Comparison of ENCODE assay signal across 17 cellular contexts in the genomic region with DNA sequence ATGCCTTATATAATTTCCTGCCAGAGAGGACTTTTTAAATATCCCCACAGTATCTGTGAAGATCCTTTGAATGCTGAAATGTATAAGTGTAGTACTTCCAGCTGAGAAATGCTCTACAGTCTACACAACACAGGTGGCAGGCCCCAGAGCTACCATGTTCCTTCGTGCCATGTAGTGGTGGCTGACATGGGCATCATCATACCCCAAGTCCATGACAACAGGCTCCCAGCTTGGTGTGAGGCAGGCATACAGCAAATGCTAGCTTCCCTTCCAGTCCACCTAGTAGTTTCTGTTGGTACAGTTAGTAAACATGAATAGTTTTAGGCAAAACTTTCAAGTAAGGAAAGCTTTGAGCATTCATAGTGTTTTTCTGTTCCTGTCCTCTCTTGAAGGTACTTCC.
DNase-seq lines count a peak whose midpoint lies in the region; ATAC-seq and TF ChIP-seq lines count a peak whose summit lies in the region.
"Had no signal": no experiment of that assay in that cellular context is flagged by ENCODE, and none has a peak within 500 bp of the region (broad histone marks: within the 10 kb centered on the region; RNA-seq: fewer than 3 reads in every experiment).

No MANE protein-coding gene starts in this region.

- WGBS in esophagus muscularis mucosa, result 91% methylated on average over 1 of the region's 1 CpG

- H3K27me3 Mint-ChIP-seq in activated T-cell treated with anti-CD3 and anti-CD28 coated beads, Interleukin-2, amount 50 U/mL, for 24 hours, result no peaks in the 10 kb centered on the region
- H3K27me3 Mint-ChIP-seq in CD8-positive, alpha-beta T cell (ENCODE audit: low read depth), result no peaks in the 10 kb centered on the region
- no peaks in the 10 kb centered on the region for H3K27me3 Mint-ChIP-seq in T-cell
- H3K27me3 Mint-ChIP-seq: memory B cell had no signal

- DNase-seq in activated T-cell treated with anti-CD3 and anti-CD28 coated beads, Interleukin-2, amount 50 U/mL, for 24 hours, result no peak
- DNase-seq in activated T-cell treated with anti-CD3 and anti-CD28 coated beads for 4 hours (no peak), T-cell (no peak), esophagus muscularis mucosa (ENCODE audit: extremely low spot score) (no peak), RKO (ENCODE audit: low spot score) (no peak), NCI-H82 (lab: John Stamatoyannopoulos, UW) (no peak), KG1 (lab: John Stamatoyannopoulos, UW) (no peak)
- DNase-seq in CD8-positive, alpha-beta T cell, result peak in 1 of 7 experiments; percentile 53
- DNase-seq: NCI-H1436, NCI-H748 treated with DMSO at 0.1 percent for 48 hours, SHP77, sigmoid colon had no signal

- no peaks in the 10 kb centered on the region for H3K9me3 ChIP-seq in CD8-positive, alpha-beta T cell (ENCODE audit: low read length)
- no peaks in the 10 kb centered on the region for H3K9me3 ChIP-seq in esophagus muscularis mucosa
- H3K9me3 ChIP-seq: ascending aorta; BLaER1 treated with 17β-estradiol and CSF1 and Interleukin-3, amounts not matched to agents 10 nM and 100 nM; sigmoid colon; tibial nerve had no signal

- no peaks in the 10 kb centered on the region for H3K27me3 ChIP-seq in CD8-positive, alpha-beta T cell (ENCODE audit: insufficient read depth, low read length)
- no peaks in the 10 kb centered on the region for H3K27me3 ChIP-seq in esophagus muscularis mucosa
- H3K27me3 ChIP-seq: ascending aorta; BLaER1 treated with 17β-estradiol and CSF1 and Interleukin-3, amounts not matched to agents 10 nM and 100 nM; sigmoid colon; tibial nerve had no signal

- peak; percentile 9 for ATAC-seq in CD8-positive, alpha-beta T cell
- ATAC-seq in T-cell (replicated peaks in 1 of 4), result peak; percentile 11 to 22 (median 14)

- H3K9me3 Mint-ChIP-seq in activated T-cell treated with anti-CD3 and anti-CD28 coated beads, Interleukin-2, amount 50 U/mL, for 24 hours, result no peaks in the 10 kb centered on the region
- H3K9me3 Mint-ChIP-seq in CD8-positive, alpha-beta T cell, result no peaks in the 10 kb centered on the region
- no peaks in the 10 kb centered on the region for H3K9me3 Mint-ChIP-seq in T-cell
- H3K9me3 Mint-ChIP-seq: memory B cell had no signal

- no peak for TF ChIP-seq CTCF in CD8-positive, alpha-beta T cell (IDR thresholded peaks at IDR 0.05)
- no peak for TF ChIP-seq CTCF in esophagus muscularis mucosa (IDR thresholded peaks at IDR 0.05)

- peaks cover 27% of the 10 kb centered on the region for H3K4me1 ChIP-seq in CD8-positive, alpha-beta T cell (ENCODE audit: insufficient read depth, low read length)
- peaks cover 7 to 58% (median 35%) of the 10 kb centered on the region in 4 donors for H3K4me1 ChIP-seq in esophagus muscularis mucosa
- H3K4me1 ChIP-seq: ascending aorta, parathyroid adenoma, tibial nerve had no signal

- peaks cover 39% of the 10 kb centered on the region for H3K4me1 Mint-ChIP-seq in activated T-cell treated with anti-CD3 and anti-CD28 coated beads, Interleukin-2, amount 50 U/mL, for 24 hours (ENCODE audit: low read depth)
- peaks cover 33% of the 10 kb centered on the region for H3K4me1 Mint-ChIP-seq in CD8-positive, alpha-beta T cell (ENCODE audit: low read depth)
- H3K4me1 Mint-ChIP-seq in T-cell, result peaks cover 35 to 46% (median 39%) of the 10 kb centered on the region in 3 donors
- H3K4me1 Mint-ChIP-seq: memory B cell had no signal

- peaks cover 81% of the 10 kb centered on the region for H3K36me3 Mint-ChIP-seq in activated T-cell treated with anti-CD3 and anti-CD28 coated beads, Interleukin-2, amount 50 U/mL, for 24 hours (ENCODE audit: low read depth)
- peaks cover 82% of the 10 kb centered on the region for H3K36me3 Mint-ChIP-seq in CD8-positive, alpha-beta T cell
- H3K36me3 Mint-ChIP-seq in T-cell, result peaks cover 72% of the 10 kb centered on the region

- POLR2A ChIA-PET in CD8-positive, alpha-beta T cell (lab: Charles Lee), result interaction anchor here (1.4 kb wide), 1 partner anchor 265 kb away, joined by 5 read pairs; no protein-coding TSS in a partner anchor
- POLR2A ChIA-PET in T-cell (lab: Charles Lee), result no interaction called here

- peaks cover 9% of the 10 kb centered on the region for H3K36me3 ChIP-seq in CD8-positive, alpha-beta T cell (ENCODE audit: insufficient read depth, low read length)
- H3K36me3 ChIP-seq in esophagus muscularis mucosa, result peaks cover 11 to 55% (median 31%) of the 10 kb centered on the region in 4 donors

- TF ChIP-seq POLR2A in esophagus muscularis mucosa (IDR thresholded peaks at IDR 0.05; ENCODE audit: low read depth), result no peak

- no peak overlapping the region for H3K4me3 Mint-ChIP-seq in activated T-cell treated with anti-CD3 and anti-CD28 coated beads, Interleukin-2, amount 50 U/mL, for 24 hours
- H3K4me3 Mint-ChIP-seq in CD8-positive, alpha-beta T cell, result peak overlapping the region; percentile 9
- peak overlapping the region in 1 of 3 donors; percentile 51 for H3K4me3 Mint-ChIP-seq in T-cell
- H3K4me3 Mint-ChIP-seq: memory B cell had no signal

- intact Hi-C loops in CD8-positive, alpha-beta T cell (cut with DNase I, micrococcal nuclease), result loop anchor here in 1 of 2 experiments (1.0 to 5.0 kb wide), 2 partner anchors 190 to 264 kb away; partner anchors contain the start of gene CHD6
- intact Hi-C loops in esophagus muscularis mucosa (cut with DNase I), result no loop called here

- H3K27ac Mint-ChIP-seq in activated T-cell treated with anti-CD3 and anti-CD28 coated beads, Interleukin-2, amount 50 U/mL, for 24 hours, result peak overlapping the region; percentile 62
- H3K27ac Mint-ChIP-seq in CD8-positive, alpha-beta T cell, result peak overlapping the region; percentile 86
- peak overlapping the region; percentile 94 to 96 for H3K27ac Mint-ChIP-seq in T-cell

- no peak overlapping the region for H3K27ac ChIP-seq in CD8-positive, alpha-beta T cell (ENCODE audit: low read depth, low read length)
- peak overlapping the region in 3 of 4 donors; percentile 17 to 70 (median 58) for H3K27ac ChIP-seq in esophagus muscularis mucosa (replicated peaks in 1 of 4)
- H3K27ac ChIP-seq: ascending aorta, parathyroid adenoma, tibial nerve had no signal

- CTCF ChIA-PET in CD8-positive, alpha-beta T cell (lab: Charles Lee), result interaction anchor here (1.1 to 2.3 kb wide), 3 partner anchors 15 to 270 kb away, joined by 3 to 8 read pairs (median 5); no protein-coding TSS in a partner anchor
- CTCF ChIA-PET in T-cell (lab: Charles Lee), result interaction anchor here in 1 of 2 donors (0.7 kb wide), 1 partner anchor 18 kb away, joined by 3 read pairs; no protein-coding TSS in a partner anchor

- no peak for TF ChIP-seq EP300 in esophagus muscularis mucosa (IDR thresholded peaks at IDR 0.05)

- H3K4me3 ChIP-seq in CD8-positive, alpha-beta T cell (ENCODE audit: low read depth, low read length), result no peak overlapping the region
- no peak overlapping the region for H3K4me3 ChIP-seq in esophagus muscularis mucosa
- H3K4me3 ChIP-seq: ascending aorta; BLaER1 treated with 17β-estradiol and CSF1 and Interleukin-3, amounts not matched to agents 10 nM and 100 nM; sigmoid colon; tibial nerve had no signal
